In the genomic region with DNA sequence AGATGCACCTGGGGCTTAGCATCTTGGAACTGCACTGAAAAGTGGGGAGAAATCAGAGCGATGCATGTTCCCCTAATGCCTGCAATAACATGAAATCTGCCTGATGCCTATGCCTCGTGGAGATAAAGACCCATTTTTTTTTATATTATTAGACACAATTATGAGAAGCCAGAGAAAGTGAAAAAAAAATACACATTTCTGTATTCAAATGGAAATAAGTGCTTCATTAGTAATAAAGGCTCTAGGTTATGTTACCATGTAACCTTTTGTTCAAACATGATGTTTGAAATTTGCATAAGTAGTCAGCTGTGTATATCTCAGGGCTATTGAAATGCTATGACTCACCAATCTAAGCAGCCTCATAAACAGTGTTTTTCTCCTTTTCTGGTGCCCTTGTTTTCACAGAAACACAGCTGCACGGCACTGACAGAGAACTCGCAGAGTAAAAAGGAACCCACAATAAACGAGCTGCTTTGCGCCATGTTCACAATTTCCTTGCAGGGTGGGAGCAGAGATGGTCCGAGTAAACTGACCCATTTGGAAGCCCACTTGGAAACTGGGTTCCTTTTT, we compare ENCODE assay signal across 1 cellular context.
TF ChIP-seq lines count a peak whose summit lies in the region.

No MANE protein-coding gene starts in this region.

TF ChIP-seq in GM23338, 12 proteins besides CTCF, POLR2A, EP300 and RAD21 (continued from another document):
- TF ChIP-seq, protein P1, sequence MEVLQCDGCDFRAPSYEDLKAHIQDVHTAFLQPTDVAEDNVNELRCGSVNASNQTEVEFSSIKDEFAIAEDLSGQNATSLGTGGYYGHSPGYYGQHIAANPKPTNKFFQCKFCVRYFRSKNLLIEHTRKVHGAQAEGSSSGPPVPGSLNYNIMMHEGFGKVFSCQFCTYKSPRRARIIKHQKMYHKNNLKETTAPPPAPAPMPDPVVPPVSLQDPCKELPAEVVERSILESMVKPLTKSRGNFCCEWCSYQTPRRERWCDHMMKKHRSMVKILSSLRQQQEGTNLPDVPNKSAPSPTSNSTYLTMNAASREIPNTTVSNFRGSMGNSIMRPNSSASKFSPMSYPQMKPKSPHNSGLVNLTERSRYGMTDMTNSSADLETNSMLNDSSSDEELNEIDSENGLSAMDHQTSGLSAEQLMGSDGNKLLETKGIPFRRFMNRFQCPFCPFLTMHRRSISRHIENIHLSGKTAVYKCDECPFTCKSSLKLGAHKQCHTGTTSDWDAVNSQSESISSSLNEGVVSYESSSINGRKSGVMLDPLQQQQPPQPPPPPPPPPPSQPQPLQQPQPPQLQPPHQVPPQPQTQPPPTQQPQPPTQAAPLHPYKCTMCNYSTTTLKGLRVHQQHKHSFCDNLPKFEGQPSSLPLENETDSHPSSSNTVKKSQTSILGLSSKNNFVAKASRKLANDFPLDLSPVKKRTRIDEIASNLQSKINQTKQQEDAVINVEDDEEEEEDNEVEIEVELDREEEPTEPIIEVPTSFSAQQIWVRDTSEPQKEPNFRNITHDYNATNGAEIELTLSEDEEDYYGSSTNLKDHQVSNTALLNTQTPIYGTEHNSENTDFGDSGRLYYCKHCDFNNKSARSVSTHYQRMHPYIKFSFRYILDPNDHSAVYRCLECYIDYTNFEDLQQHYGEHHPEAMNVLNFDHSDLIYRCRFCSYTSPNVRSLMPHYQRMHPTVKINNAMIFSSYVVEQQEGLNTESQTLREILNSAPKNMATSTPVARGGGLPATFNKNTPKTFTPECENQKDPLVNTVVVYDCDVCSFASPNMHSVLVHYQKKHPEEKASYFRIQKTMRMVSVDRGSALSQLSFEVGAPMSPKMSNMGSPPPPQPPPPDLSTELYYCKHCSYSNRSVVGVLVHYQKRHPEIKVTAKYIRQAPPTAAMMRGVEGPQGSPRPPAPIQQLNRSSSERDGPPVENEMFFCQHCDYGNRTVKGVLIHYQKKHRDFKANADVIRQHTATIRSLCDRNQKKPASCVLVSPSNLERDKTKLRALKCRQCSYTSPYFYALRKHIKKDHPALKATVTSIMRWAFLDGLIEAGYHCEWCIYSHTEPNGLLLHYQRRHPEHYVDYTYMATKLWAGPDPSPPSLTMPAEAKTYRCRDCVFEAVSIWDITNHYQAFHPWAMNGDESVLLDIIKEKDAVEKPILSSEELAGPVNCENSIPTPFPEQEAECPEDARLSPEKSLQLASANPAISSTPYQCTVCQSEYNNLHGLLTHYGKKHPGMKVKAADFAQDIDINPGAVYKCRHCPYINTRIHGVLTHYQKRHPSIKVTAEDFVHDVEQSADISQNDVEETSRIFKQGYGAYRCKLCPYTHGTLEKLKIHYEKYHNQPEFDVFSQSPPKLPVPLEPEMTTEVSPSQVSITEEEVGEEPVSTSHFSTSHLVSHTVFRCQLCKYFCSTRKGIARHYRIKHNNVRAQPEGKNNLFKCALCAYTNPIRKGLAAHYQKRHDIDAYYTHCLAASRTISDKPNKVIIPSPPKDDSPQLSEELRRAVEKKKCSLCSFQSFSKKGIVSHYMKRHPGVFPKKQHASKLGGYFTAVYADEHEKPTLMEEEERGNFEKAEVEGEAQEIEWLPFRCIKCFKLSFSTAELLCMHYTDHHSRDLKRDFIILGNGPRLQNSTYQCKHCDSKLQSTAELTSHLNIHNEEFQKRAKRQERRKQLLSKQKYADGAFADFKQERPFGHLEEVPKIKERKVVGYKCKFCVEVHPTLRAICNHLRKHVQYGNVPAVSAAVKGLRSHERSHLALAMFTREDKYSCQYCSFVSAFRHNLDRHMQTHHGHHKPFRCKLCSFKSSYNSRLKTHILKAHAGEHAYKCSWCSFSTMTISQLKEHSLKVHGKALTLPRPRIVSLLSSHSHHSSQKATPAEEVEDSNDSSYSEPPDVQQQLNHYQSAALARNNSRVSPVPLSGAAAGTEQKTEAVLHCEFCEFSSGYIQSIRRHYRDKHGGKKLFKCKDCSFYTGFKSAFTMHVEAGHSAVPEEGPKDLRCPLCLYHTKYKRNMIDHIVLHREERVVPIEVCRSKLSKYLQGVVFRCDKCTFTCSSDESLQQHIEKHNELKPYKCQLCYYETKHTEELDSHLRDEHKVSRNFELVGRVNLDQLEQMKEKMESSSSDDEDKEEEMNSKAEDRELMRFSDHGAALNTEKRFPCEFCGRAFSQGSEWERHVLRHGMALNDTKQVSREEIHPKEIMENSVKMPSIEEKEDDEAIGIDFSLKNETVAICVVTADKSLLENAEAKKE (CRISPR knock-in tag; IDR thresholded peaks at IDR 0.05), result no peak
- no peak for TF ChIP-seq CREB1 (CRISPR knock-in tag; IDR thresholded peaks at IDR 0.05; ENCODE audit: low read depth)
- TF ChIP-seq, protein P2, sequence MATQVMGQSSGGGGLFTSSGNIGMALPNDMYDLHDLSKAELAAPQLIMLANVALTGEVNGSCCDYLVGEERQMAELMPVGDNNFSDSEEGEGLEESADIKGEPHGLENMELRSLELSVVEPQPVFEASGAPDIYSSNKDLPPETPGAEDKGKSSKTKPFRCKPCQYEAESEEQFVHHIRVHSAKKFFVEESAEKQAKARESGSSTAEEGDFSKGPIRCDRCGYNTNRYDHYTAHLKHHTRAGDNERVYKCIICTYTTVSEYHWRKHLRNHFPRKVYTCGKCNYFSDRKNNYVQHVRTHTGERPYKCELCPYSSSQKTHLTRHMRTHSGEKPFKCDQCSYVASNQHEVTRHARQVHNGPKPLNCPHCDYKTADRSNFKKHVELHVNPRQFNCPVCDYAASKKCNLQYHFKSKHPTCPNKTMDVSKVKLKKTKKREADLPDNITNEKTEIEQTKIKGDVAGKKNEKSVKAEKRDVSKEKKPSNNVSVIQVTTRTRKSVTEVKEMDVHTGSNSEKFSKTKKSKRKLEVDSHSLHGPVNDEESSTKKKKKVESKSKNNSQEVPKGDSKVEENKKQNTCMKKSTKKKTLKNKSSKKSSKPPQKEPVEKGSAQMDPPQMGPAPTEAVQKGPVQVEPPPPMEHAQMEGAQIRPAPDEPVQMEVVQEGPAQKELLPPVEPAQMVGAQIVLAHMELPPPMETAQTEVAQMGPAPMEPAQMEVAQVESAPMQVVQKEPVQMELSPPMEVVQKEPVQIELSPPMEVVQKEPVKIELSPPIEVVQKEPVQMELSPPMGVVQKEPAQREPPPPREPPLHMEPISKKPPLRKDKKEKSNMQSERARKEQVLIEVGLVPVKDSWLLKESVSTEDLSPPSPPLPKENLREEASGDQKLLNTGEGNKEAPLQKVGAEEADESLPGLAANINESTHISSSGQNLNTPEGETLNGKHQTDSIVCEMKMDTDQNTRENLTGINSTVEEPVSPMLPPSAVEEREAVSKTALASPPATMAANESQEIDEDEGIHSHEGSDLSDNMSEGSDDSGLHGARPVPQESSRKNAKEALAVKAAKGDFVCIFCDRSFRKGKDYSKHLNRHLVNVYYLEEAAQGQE (IDR thresholded peaks at IDR 0.05; ENCODE audit: unreplicated experiment), result no peak
- TF ChIP-seq NANOG (IDR thresholded peaks at IDR 0.05; ENCODE audit: borderline replicate concordance), result no peak
- no peak for TF ChIP-seq STAT1 (IDR thresholded peaks at IDR 0.05; ENCODE audit: unreplicated experiment)
- TF ChIP-seq JUNB (IDR thresholded peaks at IDR 0.05; ENCODE audit: unreplicated experiment), result no peak
- TF ChIP-seq ZNF114 (CRISPR knock-in tag; IDR thresholded peaks at IDR 0.05), result no peak
- TF ChIP-seq POLR2AphosphoS5 (IDR thresholded peaks at IDR 0.05; ENCODE audit: low read depth), result no peak
